ENCODE assay signal across 8 cellular contexts in the genomic region with DNA sequence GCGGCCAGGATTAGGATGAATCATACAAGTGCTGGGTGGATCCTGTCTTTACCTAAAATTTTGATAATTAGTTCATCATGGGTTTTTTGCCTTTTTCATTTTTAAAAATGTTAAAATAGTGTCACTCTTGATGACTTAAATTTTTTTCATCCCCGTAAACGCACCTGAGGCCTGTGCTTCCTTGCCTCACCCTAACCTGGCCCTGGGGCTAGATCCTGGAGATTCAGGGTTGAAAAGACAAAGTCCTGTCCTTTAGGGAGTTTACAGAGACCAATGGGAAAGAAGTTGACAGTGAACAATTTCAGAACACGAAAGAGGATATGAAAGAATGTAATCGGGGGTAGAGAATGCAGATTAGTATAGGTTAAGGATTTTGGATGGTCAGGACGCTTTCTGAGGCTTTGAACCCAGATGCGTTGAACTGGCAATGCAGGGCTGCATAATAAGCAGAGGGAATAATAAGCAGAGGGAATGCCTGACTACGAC. TPM values are rescaled to one million over a fixed set of nuclear protein-coding genes. Genes with fewer than 3 reads are reported as not detected.
DNase-seq lines count a peak whose midpoint lies in the region; ATAC-seq and TF ChIP-seq lines count a peak whose summit lies in the region.

No MANE protein-coding gene starts in this region.

- intact Hi-C loops in activated CD4-positive, alpha-beta T cell treated with anti-CD3 and anti-CD28 coated beads, Interleukin-2, amount 10 ng/mL, durations not matched to agents 24 days and 14 days (cut with micrococcal nuclease): loop anchor here (5.0 to 10.0 kb wide), 2 partner anchors 1260 to 1532 kb away; partner anchors contain the start of gene RMND1
- intact Hi-C loops in HCT116 (cut with micrococcal nuclease): no loop called here
- intact Hi-C loops in head of caudate nucleus (cut with DNase I): no loop called here

- H3K4me1 ChIP-seq in HCT116 (ENCODE audit: control insufficient read depth in 1 of 2, insufficient read depth in 2 of 2, low read length in 2 of 2): peaks cover 8 to 28% of the 10 kb centered on the region in 2 experiments; a peak in 3 of 4 replicates
- H3K4me1 ChIP-seq in neuron (ENCODE audit: insufficient read depth, low read length): peaks cover 31% of the 10 kb centered on the region

- peak overlapping the region; percentile 93 to 94 for H3K4me3 ChIP-seq in HCT116 (replicated peaks in 1 of 2; ENCODE audit: low read depth in 1 of 2, low read length in 2 of 2)
- H3K4me3 ChIP-seq in choroid plexus epithelial cell (ENCODE audit: low read depth, low read length): peak overlapping the region; percentile 67
- peak overlapping the region; percentile 84 for H3K4me3 ChIP-seq in neuron (ENCODE audit: low read length)

- peak overlapping the region; percentile 100 for H3K27ac Mint-ChIP-seq in activated CD4-positive, alpha-beta T cell treated with anti-CD3 and anti-CD28 coated beads, Interleukin-2, amount 10 ng/mL, durations not matched to agents 24 days and 14 days

- peak overlapping the region; percentile 92 for H3K4me3 Mint-ChIP-seq in activated CD4-positive, alpha-beta T cell treated with anti-CD3 and anti-CD28 coated beads, Interleukin-2, amount 10 ng/mL, durations not matched to agents 24 days and 14 days

- H3K27ac ChIP-seq in HCT116 (ENCODE audit: low read depth, low read length) (peak overlapping the region; percentile 90), substantia nigra (ENCODE audit: low read depth, low read length, poor library complexity, severe bottlenecking) (no peak overlapping the region)

- no peaks in the 10 kb centered on the region for H3K9me2 ChIP-seq in HCT116 (ENCODE audit: insufficient read depth)

- TF ChIP-seq CTCF in HCT116 (IDR thresholded peaks at IDR 0.05 in 2 of 3, conservative IDR thresholded peaks at IDR 0.05 in 1 of 3; ENCODE audit: borderline replicate concordance in 1 of 3, insufficient read depth in 1 of 3, low read depth in 2 of 3, low read length in 2 of 3): no peak
- TF ChIP-seq CTCF in choroid plexus epithelial cell (conservative IDR thresholded peaks at IDR 0.05; ENCODE audit: low read depth, low read length): no peak

- BruUV-seq in HCT116 (replicated peaks; lab: Mats Ljungman, UMichigan): no TSS peak

- H3K36me3 ChIP-seq in HCT116 (ENCODE audit: control insufficient read depth in 1 of 2, insufficient read depth in 2 of 2, low read length in 2 of 2): peaks cover 0 to 18% of the 10 kb centered on the region in 2 experiments; a peak in 2 of 4 replicates
- H3K36me3 ChIP-seq in neuron (ENCODE audit: insufficient read depth, low read length): peaks cover 6% of the 10 kb centered on the region

- H3K9me3 Mint-ChIP-seq in activated CD4-positive, alpha-beta T cell treated with anti-CD3 and anti-CD28 coated beads, Interleukin-2, amount 10 ng/mL, durations not matched to agents 24 days and 14 days: no peaks in the 10 kb centered on the region

- peaks cover 71% of the 10 kb centered on the region for H3K79me2 ChIP-seq in HCT116 (ENCODE audit: insufficient read depth, low read length)

- H4K20me1 ChIP-seq in HCT116 (ENCODE audit: insufficient read depth): no peaks in the 10 kb centered on the region

- H2AFZ ChIP-seq in HCT116 (ENCODE audit: low read depth, low read length, poor library complexity, severe bottlenecking) (no peak overlapping the region), neuron (ENCODE audit: low read depth, low read length) (peak overlapping the region; percentile 57)

- no peaks in the 10 kb centered on the region for H3K27me3 ChIP-seq in HCT116 (ENCODE audit: insufficient read depth, low read length)
- no peaks in the 10 kb centered on the region for H3K27me3 ChIP-seq in neuron (ENCODE audit: insufficient read depth, low read length)

- TF ChIP-seq RAD21 in HCT116 (IDR thresholded peaks at IDR 0.05; ENCODE audit: low read depth): no peak

- H3K4me2 ChIP-seq in HCT116 (ENCODE audit: low read length): peak overlapping the region; percentile 93

- H3K36me3 Mint-ChIP-seq in activated CD4-positive, alpha-beta T cell treated with anti-CD3 and anti-CD28 coated beads, Interleukin-2, amount 10 ng/mL, durations not matched to agents 24 days and 14 days (ENCODE audit: low read depth): peaks cover 34% of the 10 kb centered on the region

- DNase-seq in activated CD4-positive, alpha-beta T cell treated with anti-CD3 and anti-CD28 coated beads, Interleukin-2, amount 10 ng/mL, durations not matched to agents 24 days and 14 days: no peak
- no peak for DNase-seq in activated CD4-positive, alpha-beta T cell treated with anti-CD3 and anti-CD28 coated beads, Interleukin-2, amount 50 U/mL, for 4 hours
- no peak for DNase-seq in HCT116 (ENCODE audit: low read depth, low spot score)
- DNase-seq in NAMALWA (ENCODE audit: low spot score): peak; percentile 56
- DNase-seq in choroid plexus epithelial cell (ENCODE audit: low read depth): no peak
- DNase-seq in substantia nigra (lab: John Stamatoyannopoulos, UW): no peak
- no peak for DNase-seq in head of caudate nucleus

- RAD21 ChIA-PET in HCT116 (lab: Charles Lee; ENCODE audit: low non-redundant PET in 1 of 2, low total read pairs in 2 of 2, uncharacterized antibody in 2 of 2, unreplicated experiment in 2 of 2): no interaction called here

- ATAC-seq in HCT116: no peak

- CTCF ChIA-PET in HCT116 (lab: Charles Lee): no interaction called here

- H3K9ac ChIP-seq in HCT116 (ENCODE audit: low read length): peak overlapping the region; percentile 99

- peaks cover 34% of the 10 kb centered on the region for H3K4me1 Mint-ChIP-seq in activated CD4-positive, alpha-beta T cell treated with anti-CD3 and anti-CD28 coated beads, Interleukin-2, amount 10 ng/mL, durations not matched to agents 24 days and 14 days

- POLR2A ChIA-PET in HCT116 (lab: Charles Lee): interaction anchor here (1.9 kb wide), 1 partner anchor 13 kb away, joined by 6 read pairs; no protein-coding TSS in a partner anchor

- TF ChIP-seq POLR2A in HCT116 (IDR thresholded peaks at IDR 0.05; ENCODE audit: borderline replicate concordance, extremely low read depth, insufficient read depth, insufficient read length): no peak

- H3K9me3 ChIP-seq in HCT116 (ENCODE audit: control insufficient read depth in 1 of 2, insufficient read depth in 1 of 2, low read depth in 1 of 2, low read length in 2 of 2): no peaks in the 10 kb centered on the region
- no peaks in the 10 kb centered on the region for H3K9me3 ChIP-seq in neuron (ENCODE audit: low read length)

- H3K27me3 Mint-ChIP-seq in activated CD4-positive, alpha-beta T cell treated with anti-CD3 and anti-CD28 coated beads, Interleukin-2, amount 10 ng/mL, durations not matched to agents 24 days and 14 days: no peaks in the 10 kb centered on the region

TF ChIP-seq in HCT116, 20 proteins besides CTCF, POLR2A, EP300 and RAD21:
- 0 out of 2 replicates have a peak, but pooled peaks have one; percentile 1 for TF ChIP-seq SIN3A (IDR thresholded peaks at IDR 0.05; ENCODE audit: low read depth)
- no peak for TF ChIP-seq ATF3 (IDR thresholded peaks at IDR 0.05)
- TF ChIP-seq YY1 (IDR thresholded peaks at IDR 0.05; ENCODE audit: extremely low read depth, insufficient replicate concordance, low read depth, low read length): no peak

RNA-seq across cellular contexts. Expression of gene FBXO5, which starts 1.6 kb away (rescaled TPM):
- total RNA-seq in activated CD4-positive, alpha-beta T cell treated with anti-CD3 and anti-CD28 coated beads, Interleukin-2, amount 10 ng/mL, durations not matched to agents 24 days and 14 days: 34.9 and 36.4 TPM in 2 replicates
- 38.9 TPM for total RNA-seq in HCT116 (2021; ENCODE audit: unreplicated experiment)
- polyA plus RNA-seq in HCT116 (2012): 7.2 and 16.2 TPM in 2 replicates

RNA-seq across cellular contexts. Expression of gene MTRF1L, which starts 18.1 kb away (rescaled TPM):
- 20.6 and 21.3 TPM in 2 replicates for total RNA-seq in activated CD4-positive, alpha-beta T cell treated with anti-CD3 and anti-CD28 coated beads, Interleukin-2, amount 10 ng/mL, durations not matched to agents 24 days and 14 days
- total RNA-seq in HCT116 (2021; ENCODE audit: unreplicated experiment): 26.2 TPM
- 7.7 and 15.9 TPM in 2 replicates for polyA plus RNA-seq in HCT116 (2012)
